In the genomic region with DNA sequence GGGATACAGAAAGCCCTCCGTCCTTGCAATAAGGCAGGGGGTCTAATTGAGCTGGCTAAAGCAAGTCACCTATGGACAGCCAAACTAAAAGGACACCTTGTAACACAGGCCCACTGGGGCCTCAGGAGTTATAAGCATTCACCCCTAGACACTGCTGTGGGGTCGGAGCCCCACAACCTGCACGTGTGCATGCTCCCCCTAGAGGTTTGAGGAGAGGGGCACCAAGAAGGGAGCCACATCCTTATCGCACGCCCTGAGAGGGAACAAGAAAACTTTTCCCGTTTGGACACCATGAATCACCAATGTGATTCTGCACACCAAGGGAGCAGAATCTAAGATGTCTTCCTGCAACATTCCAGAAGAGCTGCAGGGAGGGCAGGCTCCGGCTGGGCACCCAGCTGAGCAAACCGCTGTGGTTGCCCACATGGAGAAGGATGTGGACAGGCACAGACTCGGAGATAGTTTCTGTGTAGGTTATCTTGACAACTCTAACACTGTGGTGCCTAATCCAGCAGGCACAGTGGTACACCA, we compare ENCODE assay signal across 18 cellular contexts.
DNase-seq lines count a peak whose midpoint lies in the region; ATAC-seq and TF ChIP-seq lines count a peak whose summit lies in the region.
"Had no signal": no experiment of that assay in that cellular context is flagged by ENCODE, and none has a peak within 500 bp of the region (broad histone marks: within the 10 kb centered on the region; RNA-seq: fewer than 3 reads in every experiment).

No MANE protein-coding gene starts in this region.

- ATAC-seq in GM21390 (IDR thresholded peaks at IDR 0.05; ENCODE audit: unreplicated experiment), result no peak
- ATAC-seq: activated CD4-positive, CD25-positive, alpha-beta regulatory T cell treated with anti-CD3 and anti-CD28 coated beads, Interleukin-2, amount 50 U/mL, for 24 hours; psoas muscle; T-helper 17 cell had no signal

- H3K27ac ChIP-seq in 22Rv1 (peak overlapping the region; percentile 41), brain microvascular endothelial cell (no peak overlapping the region)
- H3K27ac ChIP-seq: epithelial cell of prostate, psoas muscle, spleen had no signal

- TF ChIP-seq CTCF in 22Rv1 (IDR thresholded peaks at IDR 0.05) (peak; percentile 20; the same call in 1 of the 2 replicates), GM12873 (IDR thresholded peaks at IDR 0.05; ENCODE audit: insufficient read depth, low read depth, low read length, missing control alignments) (peak; percentile 20), NB4 (IDR thresholded peaks at IDR 0.05; ENCODE audit: low read depth, low read length) (peak; percentile 54), brain microvascular endothelial cell (IDR thresholded peaks at IDR 0.05; ENCODE audit: low read depth, low read length, missing control alignments) (peak; percentile 3)

- in situ Hi-C loops in brain microvascular endothelial cell (cut with HindIII; ENCODE audit: low pct_ligation_motif_present, low sequenced_read_pairs), result no loop called here

- no peaks in the 10 kb centered on the region for H3K36me3 ChIP-seq in brain microvascular endothelial cell (replicated peaks)
- H3K36me3 ChIP-seq: spleen had no signal

- DNase-seq in NB4 (ENCODE audit: low read depth) (peak; percentile 64), brain microvascular endothelial cell (no peak), erythroblast (lab: John Stamatoyannopoulos, UW) (no peak), NCI-H2029 (lab: John Stamatoyannopoulos, UW) (no peak)
- DNase-seq in effector CD8-positive, alpha-beta T cell (lab: John Stamatoyannopoulos, UW), result no peak
- DNase-seq: ACHN; CD4-positive, alpha-beta T cell; NCI-H1048; NCI-H2081; psoas muscle; SHP77 treated with DMSO at 0.1 percent for 48 hours; spleen; T-helper 17 cell had no signal

- H3K4me3 ChIP-seq in NB4 (ENCODE audit: low read depth, low read length) (no peak overlapping the region), brain microvascular endothelial cell (ENCODE audit: low read depth, low read length) (no peak overlapping the region)
- H3K4me3 ChIP-seq: psoas muscle, spleen had no signal

- no peaks in the 10 kb centered on the region for H3K27me3 ChIP-seq in brain microvascular endothelial cell (replicated peaks)
- H3K27me3 ChIP-seq: spleen had no signal

- TF ChIP-seq POLR2A in NB4 (IDR thresholded peaks at IDR 0.05; ENCODE audit: extremely low read depth, insufficient read length) (no peak), erythroblast (IDR thresholded peaks at IDR 0.05; ENCODE audit: low read length) (no peak)

Comparison
In these comparisons a context has a peak if more than half of its experiments do, and no peak if none do; other contexts are left out.
1. CTCF ChIP-seq: peak in every context shown above with its lines; median percentile 54 in NB4; 20 in 22Rv1; 20 in GM12873; 3 in brain microvascular endothelial cell.